ENCODE assay signal across 10 cellular contexts in genomic region chr18:72984290-72984689, GRCh38.
"Had no signal": no experiment of that assay in that cellular context is flagged by ENCODE, and none has a peak within 500 bp of the region (broad histone marks: within the 10 kb centered on the region; RNA-seq: fewer than 3 reads in every experiment).

No MANE protein-coding gene starts in this region.

- H3K27ac Mint-ChIP-seq: IgD-negative memory B cell had no signal

- H3K4me3 ChIP-seq: K562 had no signal

- DNase-seq: IMR-90, Karpas-422, KBM-7, KG1 had no signal

- H3K4me3 Mint-ChIP-seq: IgD-negative memory B cell had no signal

- H3K4me1 Mint-ChIP-seq: IgD-negative memory B cell had no signal

- H3K27ac ChIP-seq: HL-60, KMS-11 had no signal

- H3K27me3 Mint-ChIP-seq: IgD-negative memory B cell had no signal

- ATAC-seq: HepG2, K562 had no signal

- FAIRE-seq: HepG2, HTR-8/SVneo, K562 had no signal
